In genomic region chr3:156474560-156475389, GRCh38 we compare ENCODE assay signal across 8 cellular contexts.
DNase-seq lines count a peak whose midpoint lies in the region; ATAC-seq, FAIRE-seq and TF ChIP-seq lines count a peak whose summit lies in the region.

No MANE protein-coding gene starts in this region.

- TF ChIP-seq POLR2A in right lobe of liver (IDR thresholded peaks at IDR 0.05), result no peak

- H3K9ac ChIP-seq in HUES48 (ENCODE audit: low read depth, low read length), result no peak overlapping the region

- ATAC-seq in right lobe of liver, result peak in 2 of 4 donors; percentile 25 to 49
- ATAC-seq in GM18519 (IDR thresholded peaks at IDR 0.05; ENCODE audit: low FRiP score, unreplicated experiment), result no peak

- H3K36me3 ChIP-seq in HUES48 (ENCODE audit: control insufficient read depth, insufficient read depth, low read length) (no peaks in the 10 kb centered on the region), right lobe of liver (no peaks in the 10 kb centered on the region)

- intact Hi-C loops in right lobe of liver (cut with DNase I), result no loop called here

- peak overlapping the region in 1 of 5 experiments; percentile 29 for H3K27ac Mint-ChIP-seq in brain

- FAIRE-seq in D721Med (lab: Jason Lieb, UNC), result no peak

- peak; percentile 11 for TF ChIP-seq CTCF in D721Med (IDR thresholded peaks at IDR 0.05; ENCODE audit: insufficient read depth, missing control alignments)
- TF ChIP-seq CTCF in brain (conservative IDR thresholded peaks at IDR 0.05), result peak; percentile 46 to 73
- peak in 3 of 4 donors; percentile 19 to 36 (median 21) for TF ChIP-seq CTCF in right lobe of liver (IDR thresholded peaks at IDR 0.05)

- peaks cover 30% of the 10 kb centered on the region for H3K4me1 Mint-ChIP-seq in brain

- H3K36me3 Mint-ChIP-seq in brain, result no peaks in the 10 kb centered on the region

- H3K27ac ChIP-seq in HUES48 (ENCODE audit: low read depth, low read length) (no peak overlapping the region), right lobe of liver (no peak overlapping the region)

- H3K4me3 ChIP-seq in HUES48 (ENCODE audit: low read depth, low read length) (peak overlapping the region; percentile 45), right lobe of liver (no peak overlapping the region)

- peaks cover 12% of the 10 kb centered on the region for H3K4me1 ChIP-seq in HUES48 (ENCODE audit: control insufficient read depth, insufficient read depth, low read length)
- H3K4me1 ChIP-seq in right lobe of liver, result no peaks in the 10 kb centered on the region

- H3K4me3 Mint-ChIP-seq in brain, result peak overlapping the region in 1 of 5 experiments; percentile 46

- H3K27me3 ChIP-seq in HUES48 (ENCODE audit: control insufficient read depth, insufficient read depth, low read length) (no peaks in the 10 kb centered on the region), right lobe of liver (no peaks in the 10 kb centered on the region)

- WGBS in right lobe of liver (ENCODE audit: insufficient coverage, low coverage, low lambda C conversion rate, missing lambda C conversion rate), result 46% methylated on average over 12 of the region's 12 CpGs

- H3K27me3 Mint-ChIP-seq in brain, result peaks cover 7% of the 10 kb centered on the region

- DNase-seq in D721Med (ENCODE audit: insufficient read length, low spot score) (no peak), right lobe of liver (no peak), NCI-H748 treated with DMSO at 0.1 percent for 48 hours (lab: John Stamatoyannopoulos, UW) (no peak), HPDE6-E6E7 (ENCODE audit: extremely low spot score) (no peak), C1 segment of cervical spinal cord (lab: John Stamatoyannopoulos, UW) (no peak)

- H3K9me3 Mint-ChIP-seq in brain, result no peaks in the 10 kb centered on the region

- no peaks in the 10 kb centered on the region for H3K9me3 ChIP-seq in HUES48 (ENCODE audit: control insufficient read depth, insufficient read depth, low read length)
- no peaks in the 10 kb centered on the region for H3K9me3 ChIP-seq in right lobe of liver
